Comparison of ENCODE assay signal across 8 cellular contexts in genomic region chr11:64810891-64811272, GRCh38.
DNase-seq lines count a peak whose midpoint lies in the region; ATAC-seq and TF ChIP-seq lines count a peak whose summit lies in the region.

No MANE protein-coding gene starts in this region.

- H3K27ac ChIP-seq in KMS-11 (no peak overlapping the region), substantia nigra (ENCODE audit: low read depth, low read length, poor library complexity, severe bottlenecking) (peak overlapping the region; percentile 77)

- peak overlapping the region; percentile 98 for H2AFZ ChIP-seq in KMS-11 (ENCODE audit: low read depth)

- no peak for ATAC-seq in HG02973 (IDR thresholded peaks at IDR 0.05; ENCODE audit: unreplicated experiment)

- no peaks in the 10 kb centered on the region for H3K79me2 ChIP-seq in KMS-11 (ENCODE audit: insufficient read depth, low read depth)

- H3K4me3 ChIP-seq in KMS-11 (IDR thresholded peaks at IDR 0.05; ENCODE audit: insufficient read depth, low read depth, low read length) (peak overlapping the region; percentile 51), adipocyte (ENCODE audit: low read length) (peak overlapping the region; percentile 86)

- peak overlapping the region; percentile 70; the same call in 1 of the 2 replicates for H3K4me2 ChIP-seq in KMS-11

- DNase-seq in NCI-H2227 (lab: John Stamatoyannopoulos, UW; ENCODE audit: unreplicated experiment) (peak; percentile 69), NCI-H2227 treated with DMSO at 0.1 percent for 48 hours (lab: John Stamatoyannopoulos, UW) (no peak), adipocyte (ENCODE audit: low read depth) (no peak), iris pigment epithelial cell (ENCODE audit: low read depth) (peak; percentile 24), substantia nigra (lab: John Stamatoyannopoulos, UW) (no peak), EL (no peak)

- no peaks in the 10 kb centered on the region for H3K36me3 ChIP-seq in KMS-11 (ENCODE audit: insufficient read depth)
- H3K36me3 ChIP-seq in adipocyte (ENCODE audit: control insufficient read depth, insufficient read depth, low read length, severe bottlenecking): peaks cover 16% of the 10 kb centered on the region

- H3K4me1 ChIP-seq in KMS-11 (ENCODE audit: low read depth, poor library complexity, severe bottlenecking) (no peaks in the 10 kb centered on the region), adipocyte (ENCODE audit: control insufficient read depth, insufficient read depth, low read length) (peaks cover 8% of the 10 kb centered on the region)

- TF ChIP-seq CTCF in KMS-11 (conservative IDR thresholded peaks at IDR 0.05; ENCODE audit: low read depth, low read length): no peak

- H3K9ac ChIP-seq in KMS-11: peak overlapping the region; percentile 52; the same call in 1 of the 2 replicates
- H3K9ac ChIP-seq in adipocyte (ENCODE audit: low read length): peak overlapping the region; percentile 89

- no peaks in the 10 kb centered on the region for H3K9me3 ChIP-seq in adipocyte (ENCODE audit: control insufficient read depth, low read length)

- no peaks in the 10 kb centered on the region for H4K20me1 ChIP-seq in KMS-11 (ENCODE audit: insufficient read depth)

- no peaks in the 10 kb centered on the region for H3K27me3 ChIP-seq in KMS-11 (ENCODE audit: insufficient read depth, low read depth)
- H3K27me3 ChIP-seq in adipocyte (replicated peaks; ENCODE audit: control insufficient read depth, insufficient read depth, low read length): no peaks in the 10 kb centered on the region

Comparison
In these comparisons a context has a peak if more than half of its experiments do, and no peak if none do; other contexts are left out.
1. DNase-seq: peak in NCI-H2227 (single experiment) and iris pigment epithelial cell (single experiment); none in NCI-H2227 treated with DMSO at 0.1 percent for 48 hours (single experiment), adipocyte (single experiment), substantia nigra (0 of 49) and EL (single experiment).